Comparison of ENCODE assay signal across 41 cellular contexts in the genomic region with DNA sequence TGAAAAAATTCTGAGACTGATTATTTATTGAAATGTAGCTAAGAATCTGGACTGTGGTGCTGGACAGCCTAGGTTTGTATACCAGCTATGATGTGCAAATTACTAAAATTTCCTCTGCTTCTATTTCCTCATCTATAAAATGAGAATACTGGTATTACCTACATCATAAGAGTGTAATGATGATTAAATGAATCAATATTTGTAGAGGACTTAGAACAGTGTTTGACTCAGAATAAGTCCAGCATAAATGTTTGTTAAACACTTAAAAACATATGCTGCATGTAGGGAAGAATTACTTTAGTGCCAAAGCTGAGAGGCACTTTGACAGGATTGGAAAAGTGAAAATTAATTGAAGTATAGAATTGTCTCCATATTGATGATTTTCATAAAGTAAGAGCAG. TPM values are rescaled to one million over a fixed set of nuclear protein-coding genes. Genes with fewer than 3 reads are reported as not detected.
"Had no signal": no experiment of that assay in that cellular context is flagged by ENCODE, and none has a peak within 500 bp of the region (broad histone marks: within the 10 kb centered on the region; RNA-seq: fewer than 3 reads in every experiment).

No MANE protein-coding gene starts in this region.

- ATAC-seq: activated CD4-positive, CD25-positive, alpha-beta regulatory T cell treated with anti-CD3 and anti-CD28 coated beads, Interleukin-2, amount 50 U/mL, for 24 hours; activated CD8-positive, alpha-beta memory T cell treated with anti-CD3 and anti-CD28 coated beads, Interleukin-2, amount 10 ng/mL, durations not matched to agents 7 days and 5 days; activated CD8-positive, alpha-beta T cell treated with anti-CD3 and anti-CD28 coated beads, Interleukin-2, amount 10 ng/mL, durations not matched to agents 7 days and 5 days; gastroesophageal sphincter; heart right ventricle; T-helper 17 cell had no signal

- H3K4me3 Mint-ChIP-seq: activated B cell treated with CpG ODN at 0.5 μM for 24 hours; activated CD8-positive, alpha-beta memory T cell treated with anti-CD3 and anti-CD28 coated beads, Interleukin-2, amount 10 ng/mL, durations not matched to agents 7 days and 5 days; activated CD8-positive, alpha-beta T cell treated with anti-CD3 and anti-CD28 coated beads, Interleukin-2, amount 10 ng/mL, durations not matched to agents 7 days and 5 days; activated naive CD4-positive, alpha-beta T cell treated with anti-CD3 and anti-CD28 coated beads for 36 hours; activated naive CD4-positive, alpha-beta T cell treated with anti-CD3 and anti-CD28 coated beads, Interleukin-2, amount 50 U/mL, for 24 hours; activated naive CD8-positive, alpha-beta T cell treated with anti-CD3 and anti-CD28 coated beads for 36 hours; activated T-helper 1 cell treated with anti-CD3 and anti-CD28 coated beads, Interleukin-12 subunit alpha, Interleukin-12 subunit beta, Interleukin-2, Interleukin-4 antibody, amounts not matched to agents 30 ng/mL and 10 ng/mL and 1 ng/mL, durations not matched to agents 14 hours and 24 hours and 36 hours; brain; central memory CD8-positive, alpha-beta T cell; dendritic cell treated with granulocyte-macrophage colony-stimulating factor and Interleukin-4, amounts not matched to agents 40 ng/mL and 50 ng/mL, for 4 days; endodermal cell; T-helper 17 cell; T-helper 2 cell treated with Interferon-gamma antibody and Interleukin-4, amounts not matched to agents 5 μg/mL and 100 μg/mL, for 36 hours had no signal

- H3K27me3 ChIP-seq: ascending aorta, breast epithelium, gastroesophageal sphincter, heart right ventricle had no signal

- H3K4me1 Mint-ChIP-seq: activated B cell treated with CpG ODN at 0.5 μM for 24 hours; activated CD8-positive, alpha-beta memory T cell treated with anti-CD3 and anti-CD28 coated beads, Interleukin-2, amount 10 ng/mL, durations not matched to agents 7 days and 5 days; activated naive CD4-positive, alpha-beta T cell treated with anti-CD3 and anti-CD28 coated beads, Interleukin-2, amount 50 U/mL, for 24 hours; activated naive CD8-positive, alpha-beta T cell treated with anti-CD3 and anti-CD28 coated beads for 36 hours; brain; central memory CD8-positive, alpha-beta T cell; endodermal cell; T-helper 17 cell had no signal

- H3K4me3 ChIP-seq: ascending aorta, breast epithelium, coronary artery, dorsolateral prefrontal cortex, esophagus squamous epithelium, gastroesophageal sphincter, heart right ventricle had no signal

- H3K9me3 ChIP-seq: ascending aorta, breast epithelium, esophagus squamous epithelium, gastroesophageal sphincter, heart right ventricle had no signal

- H3K36me3 ChIP-seq: ascending aorta, breast epithelium, gastroesophageal sphincter, heart right ventricle, WERI-Rb-1 had no signal

- H3K27ac ChIP-seq: ascending aorta, breast epithelium, coronary artery, dorsolateral prefrontal cortex, esophagus squamous epithelium, gastroesophageal sphincter, heart right ventricle, WERI-Rb-1 had no signal

- H3K27me3 Mint-ChIP-seq: activated B cell treated with CpG ODN at 0.5 μM for 24 hours; dendritic cell treated with granulocyte-macrophage colony-stimulating factor and Interleukin-4, amounts not matched to agents 40 ng/mL and 50 ng/mL, for 4 days had no signal

- H3K27ac Mint-ChIP-seq: activated B cell treated with CpG ODN at 0.5 μM for 24 hours; activated CD8-positive, alpha-beta memory T cell treated with anti-CD3 and anti-CD28 coated beads, Interleukin-2, amount 10 ng/mL, durations not matched to agents 7 days and 5 days; activated CD8-positive, alpha-beta T cell treated with anti-CD3 and anti-CD28 coated beads, Interleukin-2, amount 10 ng/mL, durations not matched to agents 7 days and 5 days; activated naive CD4-positive, alpha-beta T cell treated with anti-CD3 and anti-CD28 coated beads for 36 hours; activated naive CD4-positive, alpha-beta T cell treated with anti-CD3 and anti-CD28 coated beads, Interleukin-2, amount 50 U/mL, for 24 hours; activated naive CD8-positive, alpha-beta T cell treated with anti-CD3 and anti-CD28 coated beads for 36 hours; activated T-helper 1 cell treated with anti-CD3 and anti-CD28 coated beads, Interleukin-12 subunit alpha, Interleukin-12 subunit beta, Interleukin-2, Interleukin-4 antibody, amounts not matched to agents 30 ng/mL and 10 ng/mL and 1 ng/mL, durations not matched to agents 14 hours and 24 hours and 36 hours; activated T-helper 2 cell treated with anti-CD3 and anti-CD28 coated beads, Interferon-gamma antibody, Interleukin-2, Interleukin-4, amounts not matched to agents 10 μg/mL and 5 μg/mL and 100 μg/mL, durations not matched to agents 14 hours and 24 hours and 36 hours; brain; dendritic cell treated with granulocyte-macrophage colony-stimulating factor and Interleukin-4, amounts not matched to agents 40 ng/mL and 50 ng/mL, for 4 days; endodermal cell; T-helper 17 cell; T-helper 2 cell treated with Interferon-gamma antibody and Interleukin-4, amounts not matched to agents 5 μg/mL and 100 μg/mL, for 36 hours had no signal

- H3K36me3 Mint-ChIP-seq: activated CD8-positive, alpha-beta memory T cell treated with anti-CD3 and anti-CD28 coated beads, Interleukin-2, amount 10 ng/mL, durations not matched to agents 7 days and 5 days; activated naive CD4-positive, alpha-beta T cell treated with anti-CD3 and anti-CD28 coated beads, Interleukin-2, amount 50 U/mL, for 24 hours; activated naive CD8-positive, alpha-beta T cell treated with anti-CD3 and anti-CD28 coated beads for 36 hours; brain had no signal

- DNase-seq: activated B cell treated with CpG ODN at 0.5 μM for 24 hours; activated CD4-positive, alpha-beta T cell treated with anti-CD3 and anti-CD28 coated beads for 48 hours; activated CD4-positive, alpha-beta T cell treated with anti-CD3 and anti-CD28 coated beads, Interleukin-2, amount 50 U/mL, for 1 hour; activated CD4-positive, alpha-beta T cell treated with anti-CD3 and anti-CD28 coated beads, Interleukin-2, amount 50 U/mL, for 48 hours; activated CD8-positive, alpha-beta memory T cell treated with anti-CD3 and anti-CD28 coated beads, Interleukin-2, amount 10 ng/mL, durations not matched to agents 7 days and 5 days; activated CD8-positive, alpha-beta memory T cell treated with anti-CD3 and anti-CD28 coated beads, Interleukin-2, amount 50 U/mL, for 4 hours; activated CD8-positive, alpha-beta T cell treated with anti-CD3 and anti-CD28 coated beads, Interleukin-2, amount 10 ng/mL, durations not matched to agents 7 days and 5 days; activated effector memory CD4-positive, alpha-beta T cell treated with anti-CD3 and anti-CD28 coated beads, Interleukin-2, amount 50 U/mL, for 16 hours; activated naive CD4-positive, alpha-beta T cell treated with anti-CD3 and anti-CD28 coated beads for 36 hours; activated naive CD8-positive, alpha-beta T cell treated with anti-CD3 and anti-CD28 coated beads for 36 hours; activated T-cell treated with anti-CD3 and anti-CD28 coated beads, Interleukin-2, amount 50 U/mL, for 1 hour; activated T-cell treated with anti-CD3 and anti-CD28 coated beads, Interleukin-2, amount 50 U/mL, for 48 hours; dorsolateral prefrontal cortex; effector memory CD4-positive, alpha-beta T cell; endodermal cell; erythroblast; esophagus squamous epithelium; foreskin melanocyte; heart right ventricle; T-helper 1 cell; T-helper 17 cell; T1000; WERI-Rb-1 had no signal

- H3K9me3 Mint-ChIP-seq: activated B cell treated with CpG ODN at 0.5 μM for 24 hours; activated naive CD4-positive, alpha-beta T cell treated with anti-CD3 and anti-CD28 coated beads for 36 hours; activated naive CD4-positive, alpha-beta T cell treated with anti-CD3 and anti-CD28 coated beads, Interleukin-2, amount 50 U/mL, for 24 hours; activated naive CD8-positive, alpha-beta T cell treated with anti-CD3 and anti-CD28 coated beads for 36 hours; activated T-helper 1 cell treated with anti-CD3 and anti-CD28 coated beads, Interleukin-12 subunit alpha, Interleukin-12 subunit beta, Interleukin-2, Interleukin-4 antibody, amounts not matched to agents 30 ng/mL and 10 ng/mL and 1 ng/mL, durations not matched to agents 14 hours and 24 hours and 36 hours; activated T-helper 2 cell treated with anti-CD3 and anti-CD28 coated beads, Interferon-gamma antibody, Interleukin-2, Interleukin-4, amounts not matched to agents 10 μg/mL and 5 μg/mL and 100 μg/mL, durations not matched to agents 14 hours and 24 hours and 36 hours; central memory CD8-positive, alpha-beta T cell; dendritic cell treated with granulocyte-macrophage colony-stimulating factor and Interleukin-4, amounts not matched to agents 40 ng/mL and 50 ng/mL, for 4 days; endodermal cell; T-helper 2 cell treated with Interferon-gamma antibody and Interleukin-4, amounts not matched to agents 5 μg/mL and 100 μg/mL, for 36 hours had no signal

- H3K4me1 ChIP-seq: ascending aorta, breast epithelium, gastroesophageal sphincter, heart right ventricle had no signal

RNA-seq across cellular contexts. Expression of gene TMPRSS11F, which starts 55.3 kb away (rescaled TPM):
- total RNA-seq: activated B cell treated with CpG ODN at 0.5 μM for 24 hours; activated CD8-positive, alpha-beta memory T cell treated with anti-CD3 and anti-CD28 coated beads for 36 hours; activated CD8-positive, alpha-beta memory T cell treated with anti-CD3 and anti-CD28 coated beads, Interleukin-2, amount 10 ng/mL, durations not matched to agents 7 days and 5 days; activated CD8-positive, alpha-beta T cell treated with anti-CD3 and anti-CD28 coated beads, Interleukin-2, amount 10 ng/mL, durations not matched to agents 7 days and 5 days; activated naive CD4-positive, alpha-beta T cell treated with anti-CD3 and anti-CD28 coated beads for 36 hours; activated naive CD8-positive, alpha-beta T cell treated with anti-CD3 and anti-CD28 coated beads for 36 hours; activated T-helper 1 cell treated with anti-CD3 and anti-CD28 coated beads, Interleukin-12 subunit alpha, Interleukin-12 subunit beta, Interleukin-2, Interleukin-4 antibody, amounts not matched to agents 30 ng/mL and 10 ng/mL and 1 ng/mL, durations not matched to agents 14 hours and 24 hours and 36 hours; activated T-helper 2 cell treated with anti-CD3 and anti-CD28 coated beads, Interferon-gamma antibody, Interleukin-2, Interleukin-4, amounts not matched to agents 10 μg/mL and 5 μg/mL and 100 μg/mL, durations not matched to agents 14 hours and 24 hours and 36 hours; ascending aorta; breast epithelium; cardiac septum; cerebellum; endodermal cell; fibroblast of lung; fibroblast of villous mesenchyme; glomerular endothelial cell; heart right ventricle; T-helper 17 cell had no signal
